In genomic region chr2:28613616-28614501, GRCh38 we compare ENCODE assay signal across 9 cellular contexts.
DNase-seq lines count a peak whose midpoint lies in the region; ATAC-seq and TF ChIP-seq lines count a peak whose summit lies in the region.
"Had no signal": no experiment of that assay in that cellular context is flagged by ENCODE, and none has a peak within 500 bp of the region (broad histone marks: within the 10 kb centered on the region; RNA-seq: fewer than 3 reads in every experiment).

No MANE protein-coding gene starts in this region.

- TF ChIP-seq CTCF in RWPE1 (conservative IDR thresholded peaks at IDR 0.05; ENCODE audit: low read depth) (no peak), body of pancreas (IDR thresholded peaks at IDR 0.05) (no peak), prostate gland (IDR thresholded peaks at IDR 0.05) (no peak), HFFc6 (IDR thresholded peaks at IDR 0.05) (no peak)

- no peak overlapping the region for H3K4me3 ChIP-seq in body of pancreas
- H3K4me3 ChIP-seq in prostate gland: no peak overlapping the region

- H3K36me3 Mint-ChIP-seq in HFFc6 (ENCODE audit: low read depth): no peaks in the 10 kb centered on the region
- H3K36me3 Mint-ChIP-seq: brain had no signal

- peak overlapping the region; percentile 98 for H3K27ac ChIP-seq in RWPE1
- peak overlapping the region; percentile 53 to 78 (median 67) for H3K27ac ChIP-seq in body of pancreas
- peak overlapping the region; percentile 16 to 49 for H3K27ac ChIP-seq in prostate gland

- H3K9me3 ChIP-seq in body of pancreas (no peaks in the 10 kb centered on the region), prostate gland (no peaks in the 10 kb centered on the region)

- 25 to 38% methylated on average over 11 of the region's 11 CpGs for WGBS in body of pancreas, 2 donors
- WGBS in prostate gland: 53% methylated on average over 11 of the region's 11 CpGs

- no peaks in the 10 kb centered on the region for H3K9me3 Mint-ChIP-seq in HFFc6
- H3K9me3 Mint-ChIP-seq: brain had no signal

- H3K4me1 ChIP-seq in body of pancreas: peaks cover 22% of the 10 kb centered on the region
- peaks cover 7% of the 10 kb centered on the region for H3K4me1 ChIP-seq in prostate gland (replicated peaks)

- POLR2A ChIA-PET in RWPE1 (lab: Yijun Ruan, JAX; ENCODE audit: low non-redundant PET): no interaction called here

- peak in 2 of 3 donors; percentile 22 to 51 for TF ChIP-seq POLR2A in body of pancreas (IDR thresholded peaks at IDR 0.05)
- no peak for TF ChIP-seq POLR2A in prostate gland (IDR thresholded peaks at IDR 0.05)

- H3K36me3 ChIP-seq in body of pancreas (replicated peaks in 1 of 2; ENCODE audit: insufficient read depth in 1 of 2, low read depth in 2 of 2) (no peaks in the 10 kb centered on the region), prostate gland (no peaks in the 10 kb centered on the region)

- H3K4me1 Mint-ChIP-seq in HFFc6 (ENCODE audit: low read depth): peaks cover 22% of the 10 kb centered on the region

- H3K27me3 Mint-ChIP-seq in HFFc6 (ENCODE audit: insufficient read depth): peaks cover 3% of the 10 kb centered on the region

- H3K4me3 Mint-ChIP-seq in HFFc6: no peak overlapping the region
- H3K4me3 Mint-ChIP-seq: brain had no signal

- DNase-seq in EL (peak; percentile 41), RWPE1 (ENCODE audit: low spot score) (peak; percentile 95), body of pancreas (peak; percentile 68 to 87 (median 80)), prostate gland (ENCODE audit: low spot score) (no peak), NAMALWA (ENCODE audit: low spot score) (no peak), cerebellum (ENCODE audit: low spot score) (no peak), HFFc6 (no peak)

- ATAC-seq in body of pancreas (peak; percentile 91), GM21723 (IDR thresholded peaks at IDR 0.05; ENCODE audit: unreplicated experiment) (no peak)

- H3K27me3 ChIP-seq in body of pancreas: no peaks in the 10 kb centered on the region
- no peaks in the 10 kb centered on the region for H3K27me3 ChIP-seq in prostate gland (replicated peaks; ENCODE audit: insufficient read depth)

- intact Hi-C loops in body of pancreas (cut with DNase I): no loop called here
- intact Hi-C loops in prostate gland (cut with DNase I): no loop called here

- H3K27ac Mint-ChIP-seq in HFFc6: no peak overlapping the region
- H3K27ac Mint-ChIP-seq: brain had no signal

- CTCF ChIA-PET in RWPE1 (lab: Yijun Ruan, JAX): no interaction called here

Comparison
In these comparisons a context has a peak if more than half of its experiments do, and no peak if none do; other contexts are left out.
1. DNase-seq: peak in EL (single experiment), RWPE1 (single experiment) and body of pancreas (4 of 4); none in prostate gland (single experiment), NAMALWA (single experiment), cerebellum (single experiment) and HFFc6 (single experiment).
2. H3K27ac ChIP-seq: peak in every context shown above with its lines; median percentile 98 in RWPE1; 67 in body of pancreas; 32 in prostate gland.